20 cellular contexts compared by ENCODE assay signal in genomic region chr2:240051697-240052096, GRCh38. TPM values are rescaled to one million over a fixed set of nuclear protein-coding genes. Genes with fewer than 3 reads are reported as not detected.
DNase-seq lines count a peak whose midpoint lies in the region; ATAC-seq and TF ChIP-seq lines count a peak whose summit lies in the region.
"Had no signal": no experiment of that assay in that cellular context is flagged by ENCODE, and none has a peak within 500 bp of the region (broad histone marks: within the 10 kb centered on the region; RNA-seq: fewer than 3 reads in every experiment).

No MANE protein-coding gene starts in this region.

- H3K4me2 ChIP-seq in neuronal stem cell (ENCODE audit: insufficient read depth, low read length, poor library complexity, severe bottlenecking): no peak overlapping the region

- no peak overlapping the region for H2BK120ac ChIP-seq in neuronal stem cell (ENCODE audit: low read depth, low read length)

- H3K4me3 ChIP-seq in body of pancreas (no peak overlapping the region), neuronal stem cell (ENCODE audit: low read length in 2 of 2) (no peak overlapping the region), Caco-2 (ENCODE audit: low read depth, low read length) (no peak overlapping the region)

- H3K27me3 ChIP-seq in body of pancreas: no peaks in the 10 kb centered on the region
- peaks cover 0 to 80% (median under 1%) of the 10 kb centered on the region in 3 experiments for H3K27me3 ChIP-seq in neuronal stem cell (ENCODE audit: control insufficient read depth in 3 of 3, insufficient read depth in 3 of 3, low read depth in 1 of 3, low read length in 3 of 3)
- peaks cover 2% of the 10 kb centered on the region; the same call in 1 of the 2 replicates for H3K27me3 ChIP-seq in Caco-2 (replicated peaks; ENCODE audit: control insufficient read depth, insufficient read depth, low read length)

- H4K91ac ChIP-seq in neuronal stem cell (ENCODE audit: low read depth, low read length, poor library complexity): no peak overlapping the region

- no peak overlapping the region for H3K18ac ChIP-seq in neuronal stem cell (ENCODE audit: low read length)

- intact Hi-C loops in body of pancreas (cut with DNase I): no loop called here
- intact Hi-C loops in Caco-2 (cut with micrococcal nuclease; ENCODE audit: unreplicated experiment): no loop called here
- intact Hi-C loops in left cardiac atrium (cut with DNase I): no loop called here

- H3K9me3 ChIP-seq in body of pancreas: no peaks in the 10 kb centered on the region
- H3K9me3 ChIP-seq in neuronal stem cell (replicated peaks in 1 of 2; ENCODE audit: control insufficient read depth in 2 of 2, insufficient read depth in 1 of 2, low read depth in 1 of 2, low read length in 2 of 2): no peaks in the 10 kb centered on the region
- no peaks in the 10 kb centered on the region for H3K9me3 ChIP-seq in Caco-2

- H3K27me3 Mint-ChIP-seq in Caco-2 (ENCODE audit: insufficient read depth, unreplicated experiment): peaks cover 35% of the 10 kb centered on the region

- CTCF ChIA-PET in Caco-2 (lab: Charles Lee): no interaction called here

- no peak overlapping the region for H2BK15ac ChIP-seq in neuronal stem cell (ENCODE audit: low read length)

- no peaks in the 10 kb centered on the region for H3K9me3 Mint-ChIP-seq in Caco-2 (ENCODE audit: unreplicated experiment)
- H3K9me3 Mint-ChIP-seq: CD4-positive, alpha-beta memory T cell had no signal

- no peak overlapping the region for H3K23ac ChIP-seq in neuronal stem cell (ENCODE audit: low read depth, low read length, poor library complexity)

- WGBS in body of pancreas, 2 donors: 15 to 24% methylated on average over 4 of the region's 4 CpGs
- WGBS in neuronal stem cell (ENCODE audit: extremely low coverage in 2 of 2, insufficient read length in 2 of 2, insufficient replicate concordance in 1 of 2), 2 donors: no CpG with 5 or more reads among the region's 4 CpGs

- ATAC-seq in body of pancreas (peak; percentile 52), left cardiac atrium (no peak)

- no peak overlapping the region for H2AFZ ChIP-seq in neuronal stem cell (ENCODE audit: low read length)

- H3K4ac ChIP-seq in neuronal stem cell (ENCODE audit: low read length): no peak overlapping the region

- no peaks in the 10 kb centered on the region for H3K36me3 Mint-ChIP-seq in Caco-2 (ENCODE audit: insufficient read depth, unreplicated experiment)
- H3K36me3 Mint-ChIP-seq: CD4-positive, alpha-beta memory T cell had no signal

- no peak overlapping the region for H3K4me3 Mint-ChIP-seq in Caco-2 (ENCODE audit: unreplicated experiment)
- H3K4me3 Mint-ChIP-seq: CD4-positive, alpha-beta memory T cell had no signal

- no peak overlapping the region for H3K14ac ChIP-seq in neuronal stem cell (ENCODE audit: low read length)

- no peaks in the 10 kb centered on the region for H3K79me1 ChIP-seq in neuronal stem cell (ENCODE audit: low read depth, low read length)

- BruUV-seq in Caco-2 (replicated peaks; lab: Mats Ljungman, UMichigan): no TSS peak

- H3K27ac Mint-ChIP-seq in Caco-2 (ENCODE audit: unreplicated experiment): no peak overlapping the region
- H3K27ac Mint-ChIP-seq: CD4-positive, alpha-beta memory T cell had no signal

- H3K4me1 ChIP-seq in body of pancreas: no peaks in the 10 kb centered on the region
- no peaks in the 10 kb centered on the region for H3K4me1 ChIP-seq in neuronal stem cell (ENCODE audit: control insufficient read depth in 2 of 2, insufficient read depth in 1 of 2, low read depth in 1 of 2, low read length in 2 of 2)
- no peaks in the 10 kb centered on the region for H3K4me1 ChIP-seq in Caco-2

- no peak overlapping the region for H2BK12ac ChIP-seq in neuronal stem cell (ENCODE audit: low read length)

- TF ChIP-seq CTCF in body of pancreas (IDR thresholded peaks at IDR 0.05) (no peak), Caco-2 (IDR thresholded peaks at IDR 0.05; ENCODE audit: insufficient read depth in 1 of 2, low read depth in 1 of 2, low read length in 1 of 2, severe bottlenecking in 1 of 2, unreplicated experiment in 1 of 2) (no peak)

- H2AK5ac ChIP-seq in neuronal stem cell (ENCODE audit: low read depth, low read length): no peak overlapping the region

- no peak overlapping the region for H3K27ac ChIP-seq in body of pancreas
- no peak overlapping the region for H3K27ac ChIP-seq in neuronal stem cell (replicated peaks; ENCODE audit: low read length)

- POLR2A ChIA-PET in Caco-2 (lab: Charles Lee): no interaction called here

- no peak overlapping the region for H4K8ac ChIP-seq in neuronal stem cell (ENCODE audit: low read depth, low read length)

- H3K4me1 Mint-ChIP-seq in Caco-2 (ENCODE audit: low read depth, unreplicated experiment): no peaks in the 10 kb centered on the region
- H3K4me1 Mint-ChIP-seq: CD4-positive, alpha-beta memory T cell had no signal

- TF ChIP-seq POLR2A in body of pancreas (IDR thresholded peaks at IDR 0.05): no peak

- H3K36me3 ChIP-seq in body of pancreas (replicated peaks in 1 of 2; ENCODE audit: insufficient read depth in 1 of 2, low read depth in 2 of 2) (no peaks in the 10 kb centered on the region), neuronal stem cell (replicated peaks in 1 of 2; ENCODE audit: control insufficient read depth in 2 of 2, insufficient read depth in 2 of 2, low read length in 2 of 2) (no peaks in the 10 kb centered on the region), Caco-2 (ENCODE audit: control insufficient read depth, insufficient read depth, low read length) (no peaks in the 10 kb centered on the region)

- H2BK5ac ChIP-seq in neuronal stem cell (ENCODE audit: low read length): no peak overlapping the region

- DNase-seq in Ammon's horn (ENCODE audit: low spot score): peak; percentile 83
- DNase-seq in body of pancreas: no peak
- peak; percentile 26 to 83 for DNase-seq in hippocampal formation (lab: John Stamatoyannopoulos, UW)
- DNase-seq in putamen (ENCODE audit: low spot score): peak; percentile 84
- no peak for DNase-seq in neuronal stem cell (ENCODE audit: low spot score)
- DNase-seq in Caco-2: no peak
- DNase-seq in left cardiac atrium: no peak
- DNase-seq in NCI-H1092 (lab: John Stamatoyannopoulos, UW): no peak
- DNase-seq: CD4-positive, alpha-beta memory T cell; NCI-H1105 treated with DMSO at 0.1 percent for 48 hours; NCI-H1694 treated with DMSO at 0.1 percent for 48 hours; NCI-H510A treated with DMSO at 0.1 percent for 48 hours; NCI-H774; RPMI8226; SHP77 treated with DMSO at 0.1 percent for 48 hours had no signal

- no peak overlapping the region for H3K9ac ChIP-seq in neuronal stem cell (ENCODE audit: low read depth, low read length, poor library complexity)

RNA-seq across cellular contexts. Expression of gene OR6B3, which starts 1.6 kb away (rescaled TPM):
- total RNA-seq in body of pancreas: not detected
- polyA plus RNA-seq in neuronal stem cell (2013, experiment 1 of 2): not detected
- polyA plus RNA-seq in neuronal stem cell (2013, experiment 2 of 2): not detected
- total RNA-seq in Caco-2 (2022): not detected in 2 replicates
- total RNA-seq in left cardiac atrium: not detected
- total RNA-seq: A172; CD4-positive, alpha-beta memory T cell; H4; LHCN-M2; OCI-LY7 had no signal
- polyA plus RNA-seq: BJ; CD4-positive, alpha-beta memory T cell had no signal

RNA-seq across cellular contexts. Expression of gene OR6B2, which starts 21.5 kb away (rescaled TPM):
- total RNA-seq in body of pancreas: not detected
- not detected for polyA plus RNA-seq in neuronal stem cell (2013, experiment 1 of 2)
- polyA plus RNA-seq in neuronal stem cell (2013, experiment 2 of 2): not detected
- total RNA-seq in Caco-2 (2022): not detected in 2 replicates
- total RNA-seq in left cardiac atrium: not detected
- total RNA-seq: A172; CD4-positive, alpha-beta memory T cell; H4; LHCN-M2; OCI-LY7 had no signal
- polyA plus RNA-seq: BJ; CD4-positive, alpha-beta memory T cell had no signal

RNA-seq across cellular contexts. Expression of gene NDUFA10, which starts 26.6 kb away (rescaled TPM):
- total RNA-seq in body of pancreas (100 to 1,000 TPM in 1 of 2 donors, 10 to 100 TPM in 1; 39.2 to 113 TPM), Caco-2 (2022) (103 and 106 TPM in 2 replicates), left cardiac atrium (100 to 1,000 TPM; 242 to 257 TPM)
- polyA plus RNA-seq in neuronal stem cell (2013, experiment 1 of 2): 59.9 TPM
- 58.4 TPM for polyA plus RNA-seq in neuronal stem cell (2013, experiment 2 of 2)

Comparison
In these comparisons a context has a peak if more than half of its experiments do, and no peak if none do; other contexts are left out.
1. DNase-seq: peak in Ammon's horn (single experiment), hippocampal formation (2 of 2) and putamen (single experiment); none in body of pancreas (0 of 4), neuronal stem cell (single experiment), Caco-2 (0 of 2), left cardiac atrium (single experiment) and NCI-H1092 (single experiment).